Comparison of ENCODE assay signal across 11 cellular contexts in genomic region chr7:157467496-157468212, GRCh38.
"Had no signal": no experiment of that assay in that cellular context is flagged by ENCODE, and none has a peak within 500 bp of the region (broad histone marks: within the 10 kb centered on the region; RNA-seq: fewer than 3 reads in every experiment).

No MANE protein-coding gene starts in this region.

- ATAC-seq: lower lobe of right lung, sciatic nerve had no signal

- H3K4me1 ChIP-seq: lower lobe of right lung, prostate gland, suprapubic skin had no signal

- DNase-seq: cerebellar nuclear complex; hypothalamus; kidney glomerular epithelial cell; lower lobe of right lung; midbrain; stimulated activated CD4-positive, alpha-beta T cell treated with anti-CD3 and anti-CD28 coated beads, Interleukin-12 subunit alpha, Interleukin-12 subunit beta, amount 100 ng/mL, for 4 hours; stimulated activated naive CD4-positive, alpha-beta T cell treated with Interleukin-2 at 50 U/mL for 16 hours; T-helper 9 cell had no signal

- H3K4me3 ChIP-seq: lower lobe of right lung, prostate gland, suprapubic skin had no signal

- H3K27ac ChIP-seq: lower lobe of right lung, prostate gland, suprapubic skin had no signal

- H3K9me3 ChIP-seq: lower lobe of right lung, prostate gland had no signal

- H3K36me3 ChIP-seq: lower lobe of right lung, prostate gland, suprapubic skin had no signal
